In the genomic region with DNA sequence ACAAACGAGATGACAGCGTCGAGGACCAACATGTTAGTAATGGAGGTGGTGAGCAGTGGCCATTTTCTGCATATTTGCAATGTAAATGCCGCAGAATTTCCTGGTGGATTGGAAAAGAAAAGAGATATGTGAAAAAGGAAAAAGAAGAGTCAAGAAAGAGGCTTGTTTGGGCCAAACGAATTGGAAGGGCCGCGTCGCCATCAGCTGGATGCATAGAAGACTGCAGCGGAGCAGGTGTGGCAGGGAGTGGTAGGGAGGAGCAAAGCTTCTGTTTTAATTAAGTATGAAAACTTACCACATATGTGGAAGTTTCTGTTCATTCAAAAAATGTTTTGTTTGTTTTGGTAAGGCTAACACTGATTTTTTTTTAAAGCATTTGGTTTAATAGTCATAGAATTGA, we compare ENCODE assay signal across 1 cellular context.
TF ChIP-seq lines count a peak whose summit lies in the region.

No MANE protein-coding gene starts in this region.

TF ChIP-seq in H1, 55 proteins besides CTCF, POLR2A, EP300 and RAD21:
- no peak for TF ChIP-seq KDM5A (IDR thresholded peaks at IDR 0.05; ENCODE audit: low read length)
- no peak for TF ChIP-seq FOSL1 (IDR thresholded peaks at IDR 0.05; ENCODE audit: insufficient read depth, low read depth, low read length)
- TF ChIP-seq CBX8 (IDR thresholded peaks at IDR 0.05; ENCODE audit: borderline replicate concordance, low read depth, low read length) = no peak
